In the genomic region with DNA sequence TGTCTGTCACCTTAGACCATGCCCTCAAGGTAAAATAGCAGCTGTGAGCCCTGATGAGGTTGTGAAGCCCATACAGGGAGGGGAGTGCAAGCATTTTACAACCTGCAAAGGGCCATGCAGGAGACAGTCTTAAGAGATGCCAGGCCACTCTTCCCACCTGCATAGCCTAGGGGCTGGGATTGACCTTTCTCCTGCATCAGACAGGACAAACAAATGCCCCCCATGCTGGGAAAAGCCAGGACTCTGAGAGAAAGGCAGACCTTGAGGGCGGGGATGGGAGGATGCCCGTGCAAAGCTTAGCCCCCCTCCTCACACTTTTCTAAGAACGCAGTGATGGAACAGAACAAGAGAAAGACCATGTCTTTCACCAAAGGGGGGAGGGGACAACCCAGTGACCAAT, we compare ENCODE assay signal across 30 cellular contexts.
"Had no signal": no experiment of that assay in that cellular context is flagged by ENCODE, and none has a peak within 500 bp of the region (broad histone marks: within the 10 kb centered on the region; RNA-seq: fewer than 3 reads in every experiment).

No MANE protein-coding gene starts in this region.

- DNase-seq: activated CD4-positive, alpha-beta T cell treated with anti-CD3 and anti-CD28 coated beads for 48 hours; activated CD8-positive, alpha-beta memory T cell treated with anti-CD3 and anti-CD28 coated beads, Interleukin-2, amount 10 ng/mL, durations not matched to agents 7 days and 5 days; activated CD8-positive, alpha-beta T cell treated with anti-CD3 and anti-CD28 coated beads for 36 hours; activated naive CD4-positive, alpha-beta T cell treated with Interleukin-2 at 50 U/mL for 16 hours; activated T-cell treated with anti-CD3 and anti-CD28 coated beads for 4 hours; activated T-cell treated with anti-CD3 and anti-CD28 coated beads, Interleukin-2, amount 50 U/mL, for 72 hours; anterior cingulate cortex; dorsolateral prefrontal cortex; effector memory CD8-positive, alpha-beta T cell; erythroblast; kidney glomerular epithelial cell; lower lobe of right lung; mesendoderm; nephron progenitor cell; ovary; right lobe of liver; stimulated activated CD4-positive, alpha-beta T cell treated with anti-CD3 and anti-CD28 coated beads, Interleukin-2, amount 100 ng/mL, for 48 hours; T-helper 1 cell; upper lobe of right lung had no signal

- H3K4me1 Mint-ChIP-seq: nephron progenitor cell; stimulated activated effector memory CD8-positive, alpha-beta T cell treated with anti-CD3 and anti-CD28 coated beads, Interleukin-12 subunit alpha, Interleukin-12 subunit beta, amount 100 ng/mL, for 72 hours had no signal

- H3K4me2 ChIP-seq: hepatocyte had no signal

- H3K27ac ChIP-seq: dorsolateral prefrontal cortex, gastroesophageal sphincter, hepatocyte, lower lobe of right lung, neutrophil, ovary, right lobe of liver, upper lobe of right lung had no signal

- H3K4me1 ChIP-seq: gastroesophageal sphincter, lower lobe of right lung, right lobe of liver, upper lobe of right lung had no signal

- H3K9me3 ChIP-seq: gastroesophageal sphincter, lower lobe of right lung, neutrophil, ovary, right lobe of liver, upper lobe of right lung had no signal

- H3K27ac Mint-ChIP-seq: activated CD8-positive, alpha-beta memory T cell treated with anti-CD3 and anti-CD28 coated beads, Interleukin-2, amount 10 ng/mL, durations not matched to agents 7 days and 5 days; activated CD8-positive, alpha-beta T cell treated with anti-CD3 and anti-CD28 coated beads for 36 hours; activated naive CD8-positive, alpha-beta T cell; activated T-cell treated with anti-CD3 and anti-CD28 coated beads, Interleukin-2, amount 50 U/mL, for 72 hours; effector memory CD8-positive, alpha-beta T cell; nephron progenitor cell; progenitor cell of endocrine pancreas; stimulated activated effector memory CD8-positive, alpha-beta T cell treated with anti-CD3 and anti-CD28 coated beads, Interleukin-12 subunit alpha, Interleukin-12 subunit beta, amount 100 ng/mL, for 72 hours; stimulated activated naive CD8-positive, alpha-beta T cell treated with anti-CD3 and anti-CD28 coated beads, Interleukin-15, Interleukin-2, amounts not matched to agents 100 ng/mL and 50 ng/mL, for 24 hours; T-helper 2 cell treated with Interferon-gamma antibody and Interleukin-4, amounts not matched to agents 5 μg/mL and 100 μg/mL, for 36 hours had no signal

- H3K4me3 ChIP-seq: dorsolateral prefrontal cortex, gastroesophageal sphincter, hepatocyte, lower lobe of right lung, ovary, right lobe of liver, upper lobe of right lung had no signal

- H3K4me3 Mint-ChIP-seq: activated CD8-positive, alpha-beta memory T cell treated with anti-CD3 and anti-CD28 coated beads, Interleukin-2, amount 10 ng/mL, durations not matched to agents 7 days and 5 days; activated CD8-positive, alpha-beta T cell treated with anti-CD3 and anti-CD28 coated beads for 36 hours; activated naive CD8-positive, alpha-beta T cell; activated T-cell treated with anti-CD3 and anti-CD28 coated beads, Interleukin-2, amount 50 U/mL, for 72 hours; effector memory CD8-positive, alpha-beta T cell; nephron progenitor cell; stimulated activated effector memory CD8-positive, alpha-beta T cell treated with anti-CD3 and anti-CD28 coated beads, Interleukin-12 subunit alpha, Interleukin-12 subunit beta, amount 100 ng/mL, for 72 hours; stimulated activated naive CD8-positive, alpha-beta T cell treated with anti-CD3 and anti-CD28 coated beads, Interleukin-15, Interleukin-2, amounts not matched to agents 100 ng/mL and 50 ng/mL, for 24 hours; T-helper 2 cell treated with Interferon-gamma antibody and Interleukin-4, amounts not matched to agents 5 μg/mL and 100 μg/mL, for 36 hours had no signal

- H3K79me2 ChIP-seq: hepatocyte had no signal

- H2AFZ ChIP-seq: hepatocyte had no signal

- FAIRE-seq: bronchial epithelial cell, colon had no signal

- H3K36me3 Mint-ChIP-seq: activated CD8-positive, alpha-beta memory T cell treated with anti-CD3 and anti-CD28 coated beads, Interleukin-2, amount 10 ng/mL, durations not matched to agents 7 days and 5 days; activated naive CD8-positive, alpha-beta T cell; stimulated activated effector memory CD8-positive, alpha-beta T cell treated with anti-CD3 and anti-CD28 coated beads, Interleukin-12 subunit alpha, Interleukin-12 subunit beta, amount 100 ng/mL, for 72 hours had no signal

- H3K36me3 ChIP-seq: gastroesophageal sphincter, lower lobe of right lung, neutrophil, ovary, right lobe of liver, upper lobe of right lung had no signal

- ATAC-seq: activated CD8-positive, alpha-beta memory T cell treated with anti-CD3 and anti-CD28 coated beads, Interleukin-2, amount 10 ng/mL, durations not matched to agents 7 days and 5 days; activated CD8-positive, alpha-beta T cell treated with anti-CD3 and anti-CD28 coated beads for 36 hours; activated T-cell treated with anti-CD3 and anti-CD28 coated beads, Interleukin-2, amount 50 U/mL, for 72 hours; effector memory CD8-positive, alpha-beta T cell; gastroesophageal sphincter; left lobe of liver; lower lobe of right lung; right lobe of liver; stimulated activated effector memory CD8-positive, alpha-beta T cell treated with anti-CD3 and anti-CD28 coated beads, Interleukin-12 subunit alpha, Interleukin-12 subunit beta, amount 100 ng/mL, for 72 hours; upper lobe of right lung had no signal

- H3K27me3 ChIP-seq: gastroesophageal sphincter, hepatocyte, neutrophil, ovary, right lobe of liver, upper lobe of right lung had no signal

- H3K9me3 Mint-ChIP-seq: activated CD8-positive, alpha-beta T cell treated with anti-CD3 and anti-CD28 coated beads for 36 hours; activated T-cell treated with anti-CD3 and anti-CD28 coated beads, Interleukin-2, amount 50 U/mL, for 72 hours; effector memory CD8-positive, alpha-beta T cell; stimulated activated effector memory CD8-positive, alpha-beta T cell treated with anti-CD3 and anti-CD28 coated beads, Interleukin-12 subunit alpha, Interleukin-12 subunit beta, amount 100 ng/mL, for 72 hours; stimulated activated naive CD8-positive, alpha-beta T cell treated with anti-CD3 and anti-CD28 coated beads, Interleukin-15, Interleukin-2, amounts not matched to agents 100 ng/mL and 50 ng/mL, for 24 hours; T-helper 2 cell treated with Interferon-gamma antibody and Interleukin-4, amounts not matched to agents 5 μg/mL and 100 μg/mL, for 36 hours had no signal

- H3K27me3 Mint-ChIP-seq: activated CD8-positive, alpha-beta T cell treated with anti-CD3 and anti-CD28 coated beads for 36 hours; activated naive CD8-positive, alpha-beta T cell; stimulated activated naive CD8-positive, alpha-beta T cell treated with anti-CD3 and anti-CD28 coated beads, Interleukin-15, Interleukin-2, amounts not matched to agents 100 ng/mL and 50 ng/mL, for 24 hours had no signal
